In genomic region chr16:5502467-5502869, GRCh38 we compare ENCODE assay signal across 2 cellular contexts.
TF ChIP-seq lines count a peak whose summit lies in the region.

No MANE protein-coding gene starts in this region.

TF ChIP-seq in HCT116, 20 proteins besides CTCF, POLR2A, EP300 and RAD21:
- TF ChIP-seq ZBTB33 (IDR thresholded peaks at IDR 0.05; ENCODE audit: extremely low read depth, insufficient replicate concordance, low read length) (no peak), SIN3A (IDR thresholded peaks at IDR 0.05; ENCODE audit: low read depth) (no peak)

TF ChIP-seq in SK-N-SH, 30 proteins besides CTCF, POLR2A, EP300 and RAD21 (continued from another document):
- TF ChIP-seq MEF2A (IDR thresholded peaks at IDR 0.05; ENCODE audit: borderline replicate concordance, low read depth): no peak
- no peak for TF ChIP-seq NRF1 (IDR thresholded peaks at IDR 0.05; ENCODE audit: low read depth, low read length)
- no peak for TF ChIP-seq IRF3 (IDR thresholded peaks at IDR 0.05; ENCODE audit: low read depth, low read length)
- TF ChIP-seq FOSL2 (IDR thresholded peaks at IDR 0.05; ENCODE audit: borderline replicate concordance, low read depth): no peak
- TF ChIP-seq ZBTB33 (IDR thresholded peaks at IDR 0.05; ENCODE audit: borderline replicate concordance, low read depth): no peak
- TF ChIP-seq TCF12 (IDR thresholded peaks at IDR 0.05): peak; percentile 71
- no peak for TF ChIP-seq PBX3 (IDR thresholded peaks at IDR 0.05)
- no peak for TF ChIP-seq RFX5 (IDR thresholded peaks at IDR 0.05; ENCODE audit: low read length)
